19 cellular contexts compared by ENCODE assay signal in the genomic region with DNA sequence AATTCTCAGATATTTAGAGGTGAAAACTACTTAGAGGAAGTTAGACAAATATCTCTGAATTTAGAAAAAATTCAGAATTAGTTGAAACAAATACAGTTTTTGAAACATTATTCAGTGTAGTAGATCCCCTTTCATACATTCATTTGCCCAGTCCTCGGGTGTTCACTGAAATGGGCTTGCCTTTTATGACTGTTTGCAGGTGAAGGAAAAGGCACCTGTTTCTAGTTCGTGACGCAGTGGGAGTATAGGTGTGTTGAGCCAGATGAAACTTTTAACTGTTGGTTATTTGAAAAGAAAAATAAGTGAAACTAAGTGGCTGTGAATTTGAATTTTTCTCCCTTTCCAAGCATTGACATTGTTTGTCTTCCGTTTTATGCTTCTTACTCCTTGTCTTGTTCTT. TPM values are rescaled to one million over a fixed set of nuclear protein-coding genes. Genes with fewer than 3 reads are reported as not detected.
DNase-seq lines count a peak whose midpoint lies in the region; ATAC-seq and TF ChIP-seq lines count a peak whose summit lies in the region.
"Had no signal": no experiment of that assay in that cellular context is flagged by ENCODE, and none has a peak within 500 bp of the region (broad histone marks: within the 10 kb centered on the region; RNA-seq: fewer than 3 reads in every experiment).

No MANE protein-coding gene starts in this region.

- intact Hi-C loops in left colon (cut with DNase I, micrococcal nuclease) (loop anchor here in 1 of 2 donors (10.0 kb wide), 1 partner anchor 351 kb away; no protein-coding TSS in a partner anchor), mucosa of descending colon (cut with DNase I, micrococcal nuclease) (loop anchor here in 1 of 2 donors (10.0 kb wide), 1 partner anchor 611 kb away; no protein-coding TSS in a partner anchor), MCF 10A (cut with micrococcal nuclease) (no loop called here)

- H3K4me1 ChIP-seq in mucosa of descending colon (ENCODE audit: low read depth) = no peaks in the 10 kb centered on the region

- H3K27ac Mint-ChIP-seq in type B pancreatic cell = peak overlapping the region; percentile 89
- no peak overlapping the region for H3K27ac Mint-ChIP-seq in MCF 10A (ENCODE audit: low read depth, unreplicated experiment)
- H3K27ac Mint-ChIP-seq: B cell; CD4-positive, alpha-beta T cell; CD8-positive, alpha-beta T cell had no signal

- H3K9me3 Mint-ChIP-seq in type B pancreatic cell = no peaks in the 10 kb centered on the region
- H3K9me3 Mint-ChIP-seq in MCF 10A (ENCODE audit: unreplicated experiment) = no peaks in the 10 kb centered on the region
- H3K9me3 Mint-ChIP-seq: CD4-positive, alpha-beta T cell; CD8-positive, alpha-beta T cell had no signal

- H3K4me1 Mint-ChIP-seq in type B pancreatic cell (ENCODE audit: unreplicated experiment) = peaks cover 10% of the 10 kb centered on the region
- H3K4me1 Mint-ChIP-seq in MCF 10A (ENCODE audit: insufficient read depth, unreplicated experiment) = peaks cover 9% of the 10 kb centered on the region

- H3K9me3 ChIP-seq in mucosa of descending colon = no peaks in the 10 kb centered on the region
- H3K9me3 ChIP-seq: BLaER1 treated with 17β-estradiol and CSF1 and Interleukin-3, amounts not matched to agents 10 nM and 100 nM; Caco-2 had no signal

- no TSS peak for BruUV-seq in MCF 10A (replicated peaks; lab: Mats Ljungman, UMichigan)

- H3K4me3 ChIP-seq in mucosa of descending colon = no peak overlapping the region
- H3K4me3 ChIP-seq: BLaER1 treated with 17β-estradiol and CSF1 and Interleukin-3, amounts not matched to agents 10 nM and 100 nM had no signal

- POLR2A ChIA-PET in MCF 10A (lab: Yijun Ruan, JAX) = no interaction called here

- TF ChIP-seq CTCF in 22Rv1 (IDR thresholded peaks at IDR 0.05) = no peak
- TF ChIP-seq CTCF in mucosa of descending colon (IDR thresholded peaks at IDR 0.05) = no peak
- TF ChIP-seq CTCF in type B pancreatic cell (conservative IDR thresholded peaks at IDR 0.05) = no peak
- TF ChIP-seq CTCF in MCF 10A (IDR thresholded peaks at IDR 0.05; ENCODE audit: unreplicated experiment) = no peak

- DNase-seq in left colon (no peak), mucosa of descending colon (no peak), type B pancreatic cell (ENCODE audit: extremely low spot score, unreplicated experiment) (no peak), MCF 10A (ENCODE audit: unreplicated experiment) (no peak), NCI-H1092 (lab: John Stamatoyannopoulos, UW) (no peak), SHP77 treated with DMSO at 0.1 percent for 48 hours (lab: John Stamatoyannopoulos, UW) (no peak)
- DNase-seq: 8988T; ACHN; AML-193; Caco-2; Calu3; CD4-positive, alpha-beta T cell; CD8-positive, alpha-beta T cell; DMS79 treated with DMSO at 0.1 percent for 48 hours; GF-D8 had no signal

- peak overlapping the region; percentile 23; the same call in 1 of the 2 replicates for H3K27ac ChIP-seq in 22Rv1
- H3K27ac ChIP-seq: BLaER1 treated with 17β-estradiol and CSF1 and Interleukin-3, amounts not matched to agents 10 nM and 100 nM; C4-2B had no signal

- H3K27me3 Mint-ChIP-seq in type B pancreatic cell = peaks cover 4% of the 10 kb centered on the region
- no peaks in the 10 kb centered on the region for H3K27me3 Mint-ChIP-seq in MCF 10A (ENCODE audit: insufficient read depth, unreplicated experiment)

- H3K36me3 ChIP-seq in mucosa of descending colon (ENCODE audit: low read depth) = no peaks in the 10 kb centered on the region
- H3K36me3 ChIP-seq: BLaER1 treated with 17β-estradiol and CSF1 and Interleukin-3, amounts not matched to agents 10 nM and 100 nM had no signal

- H3K4me3 Mint-ChIP-seq in type B pancreatic cell (peak overlapping the region; percentile 39), MCF 10A (ENCODE audit: unreplicated experiment) (no peak overlapping the region)
- H3K4me3 Mint-ChIP-seq: B cell; CD4-positive, alpha-beta T cell; CD8-positive, alpha-beta T cell had no signal

- ATAC-seq in left colon = peak; percentile 52
- ATAC-seq in mucosa of descending colon = peak; percentile 72
- ATAC-seq: CD8-positive, alpha-beta T cell had no signal

- CTCF ChIA-PET in MCF 10A (lab: Yijun Ruan, JAX) = interaction anchor here (0.6 to 1.7 kb wide), 2 partner anchors 353 to 648 kb away, joined by 3 to 17 read pairs; no protein-coding TSS in a partner anchor

- H3K36me3 Mint-ChIP-seq in type B pancreatic cell = no peaks in the 10 kb centered on the region
- H3K36me3 Mint-ChIP-seq in MCF 10A (ENCODE audit: insufficient read depth, unreplicated experiment) = no peaks in the 10 kb centered on the region
- H3K36me3 Mint-ChIP-seq: CD8-positive, alpha-beta T cell had no signal

RNA-seq across cellular contexts. Expression of gene TMEFF2, which starts 28.9 kb away (rescaled TPM):
- total RNA-seq in left colon = under 1 TPM; 0.09 to 0.50 TPM
- 1 to 10 TPM in 1 of 3 donors, under 1 TPM in 1, not detected in 1; 0.31 to 1.0 TPM for total RNA-seq in mucosa of descending colon
- total RNA-seq in type B pancreatic cell (ENCODE audit: low replicate concordance) = 10.7 and 14.0 TPM in 2 replicates
- total RNA-seq in MCF 10A (2022) = not detected in 2 replicates
- total RNA-seq: B cell; Caco-2; Calu3; CD4-positive, alpha-beta T cell; CD8-positive, alpha-beta T cell had no signal
